ENCODE assay signal across 2 cellular contexts in genomic region chr5:78979899-78980298, GRCh38.
TF ChIP-seq lines count a peak whose summit lies in the region.

No MANE protein-coding gene starts in this region.

TF ChIP-seq in HepG2, 621 proteins besides CTCF, POLR2A, EP300 and RAD21:
- TF ChIP-seq, protein P1, sequence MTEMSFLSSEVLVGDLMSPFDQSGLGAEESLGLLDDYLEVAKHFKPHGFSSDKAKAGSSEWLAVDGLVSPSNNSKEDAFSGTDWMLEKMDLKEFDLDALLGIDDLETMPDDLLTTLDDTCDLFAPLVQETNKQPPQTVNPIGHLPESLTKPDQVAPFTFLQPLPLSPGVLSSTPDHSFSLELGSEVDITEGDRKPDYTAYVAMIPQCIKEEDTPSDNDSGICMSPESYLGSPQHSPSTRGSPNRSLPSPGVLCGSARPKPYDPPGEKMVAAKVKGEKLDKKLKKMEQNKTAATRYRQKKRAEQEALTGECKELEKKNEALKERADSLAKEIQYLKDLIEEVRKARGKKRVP (CRISPR knock-in tag; IDR thresholded peaks at IDR 0.05): no peak
- TF ChIP-seq SAFB2 (CRISPR knock-in tag; IDR thresholded peaks at IDR 0.05; ENCODE audit: borderline replicate concordance, low read depth): no peak
- TF ChIP-seq, protein P2, sequence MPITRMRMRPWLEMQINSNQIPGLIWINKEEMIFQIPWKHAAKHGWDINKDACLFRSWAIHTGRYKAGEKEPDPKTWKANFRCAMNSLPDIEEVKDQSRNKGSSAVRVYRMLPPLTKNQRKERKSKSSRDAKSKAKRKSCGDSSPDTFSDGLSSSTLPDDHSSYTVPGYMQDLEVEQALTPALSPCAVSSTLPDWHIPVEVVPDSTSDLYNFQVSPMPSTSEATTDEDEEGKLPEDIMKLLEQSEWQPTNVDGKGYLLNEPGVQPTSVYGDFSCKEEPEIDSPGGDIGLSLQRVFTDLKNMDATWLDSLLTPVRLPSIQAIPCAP (CRISPR knock-in tag; IDR thresholded peaks at IDR 0.05; ENCODE audit: low read depth): no peak
- no peak for TF ChIP-seq HMGA1 (CRISPR knock-in tag; conservative IDR thresholded peaks at IDR 0.05)
- TF ChIP-seq HNF4G (IDR thresholded peaks at IDR 0.05; ENCODE audit: borderline replicate concordance, low read depth, low read length): no peak
- TF ChIP-seq HNF4G (CRISPR knock-in tag; IDR thresholded peaks at IDR 0.05; ENCODE audit: borderline replicate concordance, low read depth): no peak
- TF ChIP-seq, protein P3, sequence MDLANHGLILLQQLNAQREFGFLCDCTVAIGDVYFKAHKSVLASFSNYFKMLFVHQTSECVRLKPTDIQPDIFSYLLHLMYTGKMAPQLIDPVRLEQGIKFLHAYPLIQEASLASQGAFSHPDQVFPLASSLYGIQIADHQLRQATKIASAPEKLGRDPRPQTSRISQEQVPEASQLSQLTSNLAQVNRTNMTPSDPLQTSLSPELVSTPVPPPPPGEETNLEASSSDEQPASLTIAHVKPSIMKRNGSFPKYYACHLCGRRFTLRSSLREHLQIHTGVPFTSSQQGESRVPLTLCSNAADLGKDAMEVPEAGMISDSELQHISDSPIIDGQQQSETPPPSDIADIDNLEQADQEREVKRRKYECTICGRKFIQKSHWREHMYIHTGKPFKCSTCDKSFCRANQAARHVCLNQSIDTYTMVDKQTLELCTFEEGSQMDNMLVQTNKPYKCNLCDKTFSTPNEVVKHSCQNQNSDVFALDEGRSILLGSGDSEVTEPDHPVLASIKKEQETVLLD (CRISPR knock-in tag; IDR thresholded peaks at IDR 0.05; ENCODE audit: low read depth): no peak
- no peak for TF ChIP-seq ZNF264 (CRISPR knock-in tag; IDR thresholded peaks at IDR 0.05)
- TF ChIP-seq, protein P4, sequence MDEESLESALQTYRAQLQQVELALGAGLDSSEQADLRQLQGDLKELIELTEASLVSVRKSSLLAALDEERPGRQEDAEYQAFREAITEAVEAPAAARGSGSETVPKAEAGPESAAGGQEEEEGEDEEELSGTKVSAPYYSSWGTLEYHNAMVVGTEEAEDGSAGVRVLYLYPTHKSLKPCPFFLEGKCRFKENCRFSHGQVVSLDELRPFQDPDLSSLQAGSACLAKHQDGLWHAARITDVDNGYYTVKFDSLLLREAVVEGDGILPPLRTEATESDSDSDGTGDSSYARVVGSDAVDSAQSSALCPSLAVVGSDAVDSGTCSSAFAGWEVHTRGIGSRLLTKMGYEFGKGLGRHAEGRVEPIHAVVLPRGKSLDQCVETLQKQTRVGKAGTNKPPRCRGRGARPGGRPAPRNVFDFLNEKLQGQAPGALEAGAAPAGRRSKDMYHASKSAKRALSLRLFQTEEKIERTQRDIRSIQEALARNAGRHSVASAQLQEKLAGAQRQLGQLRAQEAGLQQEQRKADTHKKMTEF (CRISPR knock-in tag; IDR thresholded peaks at IDR 0.05): no peak
- TF ChIP-seq ZFAT (CRISPR knock-in tag; conservative IDR thresholded peaks at IDR 0.05): no peak
- TF ChIP-seq ATF7 (IDR thresholded peaks at IDR 0.05): no peak
- TF ChIP-seq ATF7 (CRISPR knock-in tag; IDR thresholded peaks at IDR 0.05): no peak
- no peak for TF ChIP-seq ZNF274 (CRISPR knock-in tag; IDR thresholded peaks at IDR 0.05)

TF ChIP-seq in GM12878, 131 proteins besides CTCF, POLR2A, EP300 and RAD21:
- TF ChIP-seq, protein P5, sequence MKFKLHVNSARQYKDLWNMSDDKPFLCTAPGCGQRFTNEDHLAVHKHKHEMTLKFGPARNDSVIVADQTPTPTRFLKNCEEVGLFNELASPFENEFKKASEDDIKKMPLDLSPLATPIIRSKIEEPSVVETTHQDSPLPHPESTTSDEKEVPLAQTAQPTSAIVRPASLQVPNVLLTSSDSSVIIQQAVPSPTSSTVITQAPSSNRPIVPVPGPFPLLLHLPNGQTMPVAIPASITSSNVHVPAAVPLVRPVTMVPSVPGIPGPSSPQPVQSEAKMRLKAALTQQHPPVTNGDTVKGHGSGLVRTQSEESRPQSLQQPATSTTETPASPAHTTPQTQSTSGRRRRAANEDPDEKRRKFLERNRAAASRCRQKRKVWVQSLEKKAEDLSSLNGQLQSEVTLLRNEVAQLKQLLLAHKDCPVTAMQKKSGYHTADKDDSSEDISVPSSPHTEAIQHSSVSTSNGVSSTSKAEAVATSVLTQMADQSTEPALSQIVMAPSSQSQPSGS (IDR thresholded peaks at IDR 0.05; ENCODE audit: low read length): 0 out of 2 replicates have a peak, but pooled peaks have one; percentile 16
- TF ChIP-seq KDM1A (IDR thresholded peaks at IDR 0.05; ENCODE audit: borderline replicate concordance) (no peak), BCL11A (IDR thresholded peaks at IDR 0.05; ENCODE audit: low read depth, low read length) (0 out of 2 replicates have a peak, but pooled peaks have one; percentile 30), RCOR1 (conservative IDR thresholded peaks at IDR 0.05; ENCODE audit: low read depth, low read length) (no peak), SRF (IDR thresholded peaks at IDR 0.05; ENCODE audit: low read depth in 2 of 2, low read length in 2 of 2) (peak in 1 of 2 experiments; percentile 43; a peak in 1 of 4 replicates), ZNF24 (IDR thresholded peaks at IDR 0.05) (no peak), JUNB (IDR thresholded peaks at IDR 0.05) (0 out of 2 replicates have a peak, but pooled peaks have one; percentile 22), MTA2 (IDR thresholded peaks at IDR 0.05; ENCODE audit: low read depth) (peak; percentile 58; the same call in 1 of the 2 replicates), HDAC6 (IDR thresholded peaks at IDR 0.05; ENCODE audit: unreplicated experiment) (no peak), ATF7 (IDR thresholded peaks at IDR 0.05; ENCODE audit: low read depth) (peak; percentile 24; the same call in 1 of the 2 replicates), GABPA (IDR thresholded peaks at IDR 0.05; ENCODE audit: low read depth) (no peak), SREBF1 (IDR thresholded peaks at IDR 0.05; ENCODE audit: low read length) (no peak), PKNOX1 (IDR thresholded peaks at IDR 0.05) (peak; percentile 21; the same call in 1 of the 2 replicates), NKRF (conservative IDR thresholded peaks at IDR 0.05) (no peak), RUNX3 (IDR thresholded peaks at IDR 0.05; ENCODE audit: low read length) (peak; percentile 68), NFIC (IDR thresholded peaks at IDR 0.05; ENCODE audit: low read depth, low read length) (0 out of 2 replicates have a peak, but pooled peaks have one; percentile 29), SPI1 (IDR thresholded peaks at IDR 0.05; ENCODE audit: borderline replicate concordance, insufficient read depth, low read depth, low read length) (peak; percentile 79; the same call in 1 of the 2 replicates)
- TF ChIP-seq, protein P6, sequence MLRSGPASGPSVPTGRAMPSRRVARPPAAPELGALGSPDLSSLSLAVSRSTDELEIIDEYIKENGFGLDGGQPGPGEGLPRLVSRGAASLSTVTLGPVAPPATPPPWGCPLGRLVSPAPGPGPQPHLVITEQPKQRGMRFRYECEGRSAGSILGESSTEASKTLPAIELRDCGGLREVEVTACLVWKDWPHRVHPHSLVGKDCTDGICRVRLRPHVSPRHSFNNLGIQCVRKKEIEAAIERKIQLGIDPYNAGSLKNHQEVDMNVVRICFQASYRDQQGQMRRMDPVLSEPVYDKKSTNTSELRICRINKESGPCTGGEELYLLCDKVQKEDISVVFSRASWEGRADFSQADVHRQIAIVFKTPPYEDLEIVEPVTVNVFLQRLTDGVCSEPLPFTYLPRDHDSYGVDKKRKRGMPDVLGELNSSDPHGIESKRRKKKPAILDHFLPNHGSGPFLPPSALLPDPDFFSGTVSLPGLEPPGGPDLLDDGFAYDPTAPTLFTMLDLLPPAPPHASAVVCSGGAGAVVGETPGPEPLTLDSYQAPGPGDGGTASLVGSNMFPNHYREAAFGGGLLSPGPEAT (IDR thresholded peaks at IDR 0.05; ENCODE audit: low read depth): peak; percentile 71
- TF ChIP-seq, protein P7, sequence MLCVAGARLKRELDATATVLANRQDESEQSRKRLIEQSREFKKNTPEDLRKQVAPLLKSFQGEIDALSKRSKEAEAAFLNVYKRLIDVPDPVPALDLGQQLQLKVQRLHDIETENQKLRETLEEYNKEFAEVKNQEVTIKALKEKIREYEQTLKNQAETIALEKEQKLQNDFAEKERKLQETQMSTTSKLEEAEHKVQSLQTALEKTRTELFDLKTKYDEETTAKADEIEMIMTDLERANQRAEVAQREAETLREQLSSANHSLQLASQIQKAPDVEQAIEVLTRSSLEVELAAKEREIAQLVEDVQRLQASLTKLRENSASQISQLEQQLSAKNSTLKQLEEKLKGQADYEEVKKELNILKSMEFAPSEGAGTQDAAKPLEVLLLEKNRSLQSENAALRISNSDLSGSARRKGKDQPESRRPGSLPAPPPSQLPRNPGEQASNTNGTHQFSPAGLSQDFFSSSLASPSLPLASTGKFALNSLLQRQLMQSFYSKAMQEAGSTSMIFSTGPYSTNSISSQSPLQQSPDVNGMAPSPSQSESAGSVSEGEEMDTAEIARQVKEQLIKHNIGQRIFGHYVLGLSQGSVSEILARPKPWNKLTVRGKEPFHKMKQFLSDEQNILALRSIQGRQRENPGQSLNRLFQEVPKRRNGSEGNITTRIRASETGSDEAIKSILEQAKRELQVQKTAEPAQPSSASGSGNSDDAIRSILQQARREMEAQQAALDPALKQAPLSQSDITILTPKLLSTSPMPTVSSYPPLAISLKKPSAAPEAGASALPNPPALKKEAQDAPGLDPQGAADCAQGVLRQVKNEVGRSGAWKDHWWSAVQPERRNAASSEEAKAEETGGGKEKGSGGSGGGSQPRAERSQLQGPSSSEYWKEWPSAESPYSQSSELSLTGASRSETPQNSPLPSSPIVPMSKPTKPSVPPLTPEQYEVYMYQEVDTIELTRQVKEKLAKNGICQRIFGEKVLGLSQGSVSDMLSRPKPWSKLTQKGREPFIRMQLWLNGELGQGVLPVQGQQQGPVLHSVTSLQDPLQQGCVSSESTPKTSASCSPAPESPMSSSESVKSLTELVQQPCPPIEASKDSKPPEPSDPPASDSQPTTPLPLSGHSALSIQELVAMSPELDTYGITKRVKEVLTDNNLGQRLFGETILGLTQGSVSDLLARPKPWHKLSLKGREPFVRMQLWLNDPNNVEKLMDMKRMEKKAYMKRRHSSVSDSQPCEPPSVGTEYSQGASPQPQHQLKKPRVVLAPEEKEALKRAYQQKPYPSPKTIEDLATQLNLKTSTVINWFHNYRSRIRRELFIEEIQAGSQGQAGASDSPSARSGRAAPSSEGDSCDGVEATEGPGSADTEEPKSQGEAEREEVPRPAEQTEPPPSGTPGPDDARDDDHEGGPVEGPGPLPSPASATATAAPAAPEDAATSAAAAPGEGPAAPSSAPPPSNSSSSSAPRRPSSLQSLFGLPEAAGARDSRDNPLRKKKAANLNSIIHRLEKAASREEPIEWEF (IDR thresholded peaks at IDR 0.05; ENCODE audit: insufficient replicate concordance, low read depth, low read length): no peak
TF ChIP-seq in GM12878: peak in this region for 11.
